In the genomic region with DNA sequence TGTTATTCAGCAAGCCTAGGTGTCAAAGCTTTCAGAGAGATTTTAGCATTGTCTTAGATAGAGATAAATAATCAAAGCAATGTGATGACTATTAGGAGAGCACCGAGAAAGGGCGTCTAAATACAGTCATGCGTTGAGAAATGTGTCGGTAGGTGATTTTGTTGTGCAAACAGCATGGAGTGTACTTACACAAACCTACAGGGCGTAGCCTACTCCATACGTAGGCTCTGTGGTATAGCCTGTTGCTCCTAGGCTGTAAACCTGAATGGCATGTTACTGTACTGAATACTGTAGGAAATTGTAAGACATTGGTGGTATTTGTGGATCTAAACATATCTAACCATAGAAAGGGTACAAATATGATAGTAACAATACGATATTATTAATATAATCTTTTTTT, we compare ENCODE assay signal across 26 cellular contexts. TPM values are rescaled to one million over a fixed set of nuclear protein-coding genes. Genes with fewer than 3 reads are reported as not detected.
A peak's percentile ranks its signal among the peaks of the same experiment; 100 is the strongest.
DNase-seq lines count a peak whose midpoint lies in the region; ATAC-seq, FAIRE-seq and TF ChIP-seq lines count a peak whose summit lies in the region.
"Had no signal": no experiment of that assay in that cellular context is flagged by ENCODE, and none has a peak within 500 bp of the region (broad histone marks: within the 10 kb centered on the region; RNA-seq: fewer than 3 reads in every experiment).

No MANE protein-coding gene starts in this region.

- H3K36me3 Mint-ChIP-seq in activated CD4-positive, alpha-beta T cell treated with anti-CD3 and anti-CD28 coated beads, Interleukin-2, amount 10 ng/mL, durations not matched to agents 7 days and 5 days (ENCODE audit: low read depth): peaks cover 2% of the 10 kb centered on the region

- CTCF ChIA-PET in activated CD4-positive, alpha-beta T cell treated with anti-CD3 and anti-CD28 coated beads, Interleukin-2, amount 10 ng/mL, durations not matched to agents 7 days and 5 days (lab: Charles Lee): interaction anchor here (0.8 kb wide), 1 partner anchor 66 kb away, joined by 3 read pairs; no protein-coding TSS in a partner anchor

- FAIRE-seq in bronchial epithelial cell (lab: Jason Lieb, UNC): no peak
- FAIRE-seq: A549, D721Med, GM18507, HTR-8/SVneo had no signal

- no peak for TF ChIP-seq POLR2A in gastrocnemius medialis (IDR thresholded peaks at IDR 0.05)

- in situ Hi-C loops in gastrocnemius medialis (cut with MboI; ENCODE audit: low sequenced_read_pairs in 4 of 4): no loop called here

- peaks cover under 1% of the 10 kb centered on the region for H3K9me3 Mint-ChIP-seq in activated CD4-positive, alpha-beta T cell treated with anti-CD3 and anti-CD28 coated beads, Interleukin-2, amount 10 ng/mL, durations not matched to agents 7 days and 5 days

- peaks cover 16% of the 10 kb centered on the region for H3K4me1 ChIP-seq in mucosa of descending colon (ENCODE audit: low read depth)
- peaks cover 58 to 60% of the 10 kb centered on the region in 2 donors for H3K4me1 ChIP-seq in gastrocnemius medialis
- H3K4me1 ChIP-seq: A549, SJSA1 had no signal

- H3K27me3 ChIP-seq in bronchial epithelial cell (ENCODE audit: control insufficient read depth, insufficient read depth, low read length): no peaks in the 10 kb centered on the region
- no peaks in the 10 kb centered on the region for H3K27me3 ChIP-seq in gastrocnemius medialis
- H3K27me3 ChIP-seq: SJSA1 had no signal

- POLR2A ChIA-PET in activated CD4-positive, alpha-beta T cell treated with anti-CD3 and anti-CD28 coated beads, Interleukin-2, amount 10 ng/mL, durations not matched to agents 7 days and 5 days (lab: Charles Lee): no interaction called here

- H3K4me3 ChIP-seq in bronchial epithelial cell (ENCODE audit: low read depth, low read length) (no peak overlapping the region), mucosa of descending colon (no peak overlapping the region), gastrocnemius medialis (no peak overlapping the region)
- H3K4me3 ChIP-seq: A549, SJSA1 had no signal

- H3K36me3 ChIP-seq in bronchial epithelial cell (ENCODE audit: control insufficient read depth, insufficient read depth, low read length) (no peaks in the 10 kb centered on the region), mucosa of descending colon (ENCODE audit: low read depth) (no peaks in the 10 kb centered on the region), gastrocnemius medialis (no peaks in the 10 kb centered on the region)

- DNase-seq in NCI-H510A treated with DMSO at 0.1 percent for 48 hours (lab: John Stamatoyannopoulos, UW) (peak; percentile 70), bronchial epithelial cell (ENCODE audit: low read depth) (peak; percentile 5), mucosa of descending colon (peak in 1 of 3 donors; percentile 45), gastrocnemius medialis (no peak), NCI-H748 (lab: John Stamatoyannopoulos, UW; ENCODE audit: unreplicated experiment) (no peak)
- no peak for DNase-seq in activated CD4-positive, alpha-beta T cell treated with anti-CD3 and anti-CD28 coated beads, Interleukin-2, amount 10 ng/mL, durations not matched to agents 7 days and 5 days
- DNase-seq: DMS53; GDM1; GOT3; NCI-H1092 treated with DMSO at 0.1 percent for 48 hours; NCI-H146; NCI-H2081; NCI-H446; NCI-H748 treated with DMSO at 0.1 percent for 48 hours; NK-92 treated with Interleukin-12 subunit alpha and Interleukin-12 subunit beta, amount 100 ng/mL, for 24 hours had no signal

- TF ChIP-seq CTCF in bronchial epithelial cell (IDR thresholded peaks at IDR 0.05; ENCODE audit: insufficient read depth, low read length, severe bottlenecking) (no peak), mucosa of descending colon (IDR thresholded peaks at IDR 0.05) (no peak), gastrocnemius medialis (IDR thresholded peaks at IDR 0.05 in 4 of 5, conservative IDR thresholded peaks at IDR 0.05 in 1 of 5) (no peak)

- intact Hi-C loops in mucosa of descending colon (cut with DNase I, micrococcal nuclease) (no loop called here), gastrocnemius medialis (cut with DNase I; ENCODE audit: low total_unique reads) (no loop called here)

- H3K4me1 Mint-ChIP-seq in activated CD4-positive, alpha-beta T cell treated with anti-CD3 and anti-CD28 coated beads, Interleukin-2, amount 10 ng/mL, durations not matched to agents 7 days and 5 days: peaks cover 13% of the 10 kb centered on the region

- no peak overlapping the region for H3K4me3 Mint-ChIP-seq in activated CD4-positive, alpha-beta T cell treated with anti-CD3 and anti-CD28 coated beads, Interleukin-2, amount 10 ng/mL, durations not matched to agents 7 days and 5 days
- H3K4me3 Mint-ChIP-seq: B cell, CD14-positive monocyte had no signal

- no peaks in the 10 kb centered on the region for H3K27me3 Mint-ChIP-seq in activated CD4-positive, alpha-beta T cell treated with anti-CD3 and anti-CD28 coated beads, Interleukin-2, amount 10 ng/mL, durations not matched to agents 7 days and 5 days
- H3K27me3 Mint-ChIP-seq: B cell had no signal

- ATAC-seq in mucosa of descending colon: peak; percentile 96
- ATAC-seq in gastrocnemius medialis: no peak
- ATAC-seq in GM18873 (IDR thresholded peaks at IDR 0.05; ENCODE audit: low FRiP score, unreplicated experiment): no peak
- ATAC-seq: A549, HCT116, Panc1 had no signal

- no peak overlapping the region for H3K27ac Mint-ChIP-seq in activated CD4-positive, alpha-beta T cell treated with anti-CD3 and anti-CD28 coated beads, Interleukin-2, amount 10 ng/mL, durations not matched to agents 7 days and 5 days
- H3K27ac Mint-ChIP-seq: B cell had no signal

- peak overlapping the region; percentile 4 to 93 (median 90) for H3K27ac ChIP-seq in gastrocnemius medialis
- H3K27ac ChIP-seq: A549, KMS-11, SJSA1 had no signal

- H3K9me3 ChIP-seq in mucosa of descending colon (no peaks in the 10 kb centered on the region), gastrocnemius medialis (no peaks in the 10 kb centered on the region)
- H3K9me3 ChIP-seq: A549, SJSA1 had no signal

RNA-seq across cellular contexts. Expression of a gene that starts 31.8 kb away (rescaled TPM):
- 18.2 and 27.4 TPM in 2 replicates for total RNA-seq in bronchial epithelial cell
- 10 to 100 TPM; 35.6 to 62.2 (median 48.0) TPM for total RNA-seq in mucosa of descending colon
- 100 to 1,000 TPM; 203 to 445 (median 306) TPM for total RNA-seq in gastrocnemius medialis
- 10 to 100 TPM; 14.1 to 15.6 TPM for total RNA-seq in activated CD4-positive, alpha-beta T cell treated with anti-CD3 and anti-CD28 coated beads, Interleukin-2, amount 10 ng/mL, durations not matched to agents 7 days and 5 days

Comparison
In these comparisons a context has a peak if more than half of its experiments do, and no peak if none do; other contexts are left out.
1. DNase-seq: peak in NCI-H510A treated with DMSO at 0.1 percent for 48 hours (single experiment) and bronchial epithelial cell (single experiment); none in gastrocnemius medialis (0 of 2), activated CD4-positive, alpha-beta T cell treated with anti-CD3 and anti-CD28 coated beads, Interleukin-2, amount 10 ng/mL, durations not matched to agents 7 days and 5 days (single experiment) and NCI-H748 (single experiment).